ENCODE assay signal across 10 cellular contexts in genomic region chr14:23093993-23094665, GRCh38. TPM values are rescaled to one million over a fixed set of nuclear protein-coding genes. Genes with fewer than 3 reads are reported as not detected.
DNase-seq lines count a peak whose midpoint lies in the region; ATAC-seq and TF ChIP-seq lines count a peak whose summit lies in the region.
"Had no signal": no experiment of that assay in that cellular context is flagged by ENCODE, and none has a peak within 500 bp of the region (broad histone marks: within the 10 kb centered on the region; RNA-seq: fewer than 3 reads in every experiment).

No MANE protein-coding gene starts in this region.

- peaks cover 90% of the 10 kb centered on the region for H3K79me2 ChIP-seq in HCT116 (ENCODE audit: insufficient read depth, low read length)
- peaks cover 53% of the 10 kb centered on the region for H3K79me2 ChIP-seq in mesendoderm (ENCODE audit: control insufficient read depth, insufficient read depth, low read length)

- no peak overlapping the region for H2AK5ac ChIP-seq in mesendoderm (ENCODE audit: low read length)

- H4K20me1 ChIP-seq in HCT116 (ENCODE audit: insufficient read depth): peaks cover 6% of the 10 kb centered on the region; the same call in 1 of the 2 replicates

- H3K36me3 ChIP-seq in HCT116 (ENCODE audit: control insufficient read depth in 1 of 2, insufficient read depth in 2 of 2, low read length in 2 of 2): peaks cover 40 to 45% of the 10 kb centered on the region in 2 experiments
- H3K36me3 ChIP-seq in brain microvascular endothelial cell (replicated peaks): peaks cover 32% of the 10 kb centered on the region
- H3K36me3 ChIP-seq in mesendoderm (ENCODE audit: control insufficient read depth, insufficient read depth, low read length): peaks cover 11% of the 10 kb centered on the region

- TF ChIP-seq CTCF in AG09319 (IDR thresholded peaks at IDR 0.05; ENCODE audit: low read depth, low read length) (peak; percentile 32), HCT116 (IDR thresholded peaks at IDR 0.05 in 2 of 3, conservative IDR thresholded peaks at IDR 0.05 in 1 of 3; ENCODE audit: borderline replicate concordance in 1 of 3, insufficient read depth in 1 of 3, low read depth in 2 of 3, low read length in 2 of 3) (peak; percentile 19 to 27 (median 24); a peak in 3 of 6 replicates), brain microvascular endothelial cell (IDR thresholded peaks at IDR 0.05; ENCODE audit: low read depth, low read length, missing control alignments) (peak; percentile 60)

- RAD21 ChIA-PET in HCT116 (lab: Charles Lee; ENCODE audit: low non-redundant PET in 1 of 2, low total read pairs in 2 of 2, uncharacterized antibody in 2 of 2, unreplicated experiment in 2 of 2): interaction anchor here (0.6 to 1.6 kb wide), 5 partner anchors 22 to 113 kb away, joined by 3 to 5 read pairs (median 3); no protein-coding TSS in a partner anchor

- no TSS peak for BruUV-seq in HCT116 (replicated peaks; lab: Mats Ljungman, UMichigan)

- in situ Hi-C loops in brain microvascular endothelial cell (cut with HindIII; ENCODE audit: low pct_ligation_motif_present, low sequenced_read_pairs): no loop called here

- POLR2A ChIA-PET in HCT116 (lab: Charles Lee): interaction anchor here (0.8 to 2.2 kb wide), 21 partner anchors 9 to 1272 kb away, joined by 3 to 35 read pairs (median 7); partner anchors contain the start of genes AJUBA, BCL2L2, HAUS4 and HOMEZ

- intact Hi-C loops in HCT116 (cut with micrococcal nuclease): loop anchor here (2.0 kb wide), 1 partner anchor 25 kb away; no protein-coding TSS in a partner anchor

- H3K4me2 ChIP-seq in HCT116 (ENCODE audit: low read length) (peak overlapping the region; percentile 95), mesendoderm (ENCODE audit: low read length) (peak overlapping the region; percentile 75)

- no peak for ATAC-seq in HCT116
- ATAC-seq in stimulated activated naive CD8-positive, alpha-beta T cell treated with anti-CD3 and anti-CD28 coated beads, Interleukin-15, Interleukin-2, amounts not matched to agents 100 U/mL and 50 U/mL, for 24 hours: no peak

- H2BK5ac ChIP-seq in mesendoderm (ENCODE audit: low read length): no peak overlapping the region

- H3K4me1 ChIP-seq in HCT116 (ENCODE audit: control insufficient read depth in 1 of 2, insufficient read depth in 2 of 2, low read length in 2 of 2) (peaks cover 6 to 12% of the 10 kb centered on the region in 2 experiments; a peak in 2 of 4 replicates), mesendoderm (ENCODE audit: control insufficient read depth, low read depth, low read length) (peaks cover 9% of the 10 kb centered on the region)

- no peak overlapping the region for H3K18ac ChIP-seq in mesendoderm (ENCODE audit: low read length)

- H3K4ac ChIP-seq in mesendoderm (ENCODE audit: low read depth, low read length): no peak overlapping the region

- CTCF ChIA-PET in HCT116 (lab: Charles Lee): interaction anchor here (0.7 to 3.0 kb wide), 14 partner anchors 8 to 242 kb away, joined by 3 to 64 read pairs (median 6); partner anchors contain the start of genes CDH24 and PRMT5

- peaks cover 16% of the 10 kb centered on the region for H3K79me1 ChIP-seq in mesendoderm (ENCODE audit: low read length)

- H3K9me2 ChIP-seq in HCT116 (ENCODE audit: insufficient read depth): no peaks in the 10 kb centered on the region

- WGBS in mesendoderm (ENCODE audit: extremely low coverage, insufficient coverage, low lambda C conversion rate): 100% methylated on average over 3 of the region's 14 CpGs

- H3K27me3 ChIP-seq in HCT116 (ENCODE audit: insufficient read depth, low read length) (no peaks in the 10 kb centered on the region), brain microvascular endothelial cell (replicated peaks) (no peaks in the 10 kb centered on the region), mesendoderm (ENCODE audit: insufficient read depth, low read length, poor library complexity) (no peaks in the 10 kb centered on the region)

- no peak overlapping the region for H2BK120ac ChIP-seq in mesendoderm (ENCODE audit: low read depth, low read length)

- H3K23ac ChIP-seq in mesendoderm (ENCODE audit: low read length): no peak overlapping the region

- no peak overlapping the region for H2BK15ac ChIP-seq in mesendoderm (replicated peaks; ENCODE audit: low read depth)

- H3K9me3 ChIP-seq in HCT116 (ENCODE audit: control insufficient read depth in 1 of 2, insufficient read depth in 1 of 2, low read depth in 1 of 2, low read length in 2 of 2): no peaks in the 10 kb centered on the region

- H3K4me3 ChIP-seq in HCT116 (replicated peaks in 1 of 2; ENCODE audit: low read depth in 1 of 2, low read length in 2 of 2) (peak overlapping the region; percentile 90 to 96), brain microvascular endothelial cell (ENCODE audit: low read depth, low read length) (peak overlapping the region; percentile 100), mesendoderm (ENCODE audit: low read length) (peak overlapping the region; percentile 94)

- no peak overlapping the region for H4K8ac ChIP-seq in mesendoderm (ENCODE audit: low read depth, low read length)

- no peak for TF ChIP-seq POLR2A in HCT116 (IDR thresholded peaks at IDR 0.05; ENCODE audit: borderline replicate concordance, extremely low read depth, insufficient read depth, insufficient read length)

- H4K5ac ChIP-seq in mesendoderm (ENCODE audit: low read length): no peak overlapping the region

- DNase-seq in AG09319 (ENCODE audit: extremely low read depth, low read depth) (no peak), HCT116 (ENCODE audit: low read depth, low spot score) (no peak), brain microvascular endothelial cell (no peak), mesendoderm (peak; percentile 19), cerebellar cortex (ENCODE audit: low spot score) (no peak), NCI-H510A treated with DMSO at 0.1 percent for 48 hours (lab: John Stamatoyannopoulos, UW) (no peak), HT-29 (ENCODE audit: low spot score) (no peak)
- no peak for DNase-seq in stimulated activated naive CD8-positive, alpha-beta T cell treated with anti-CD3 and anti-CD28 coated beads, Interleukin-15, Interleukin-2, amounts not matched to agents 100 U/mL and 50 U/mL, for 24 hours

- H2AFZ ChIP-seq in HCT116 (ENCODE audit: low read depth, low read length, poor library complexity, severe bottlenecking): no peak overlapping the region

- TF ChIP-seq RAD21 in HCT116 (IDR thresholded peaks at IDR 0.05; ENCODE audit: low read depth): no peak

- H3K9ac ChIP-seq in HCT116 (ENCODE audit: low read length) (peak overlapping the region; percentile 94), mesendoderm (ENCODE audit: low read length) (peak overlapping the region; percentile 99)

- H3K27ac ChIP-seq in HCT116 (ENCODE audit: low read depth, low read length): peak overlapping the region; percentile 87
- peak overlapping the region; percentile 97 for H3K27ac ChIP-seq in brain microvascular endothelial cell
- H3K27ac ChIP-seq in mesendoderm (ENCODE audit: low read depth, low read length): peak overlapping the region; percentile 94

- peak overlapping the region; percentile 100 for H3K56ac ChIP-seq in mesendoderm (ENCODE audit: low read length)

TF ChIP-seq in HCT116, 20 proteins besides CTCF, POLR2A, EP300 and RAD21:
- no peak for TF ChIP-seq ELF1 (IDR thresholded peaks at IDR 0.05; ENCODE audit: borderline replicate concordance, low read depth)
- TF ChIP-seq ZFX (IDR thresholded peaks at IDR 0.05): no peak
- TF ChIP-seq SP1 (IDR thresholded peaks at IDR 0.05; ENCODE audit: low read depth): no peak
- no peak for TF ChIP-seq CEBPB (IDR thresholded peaks at IDR 0.05; ENCODE audit: low read depth)

RNA-seq across cellular contexts. Expression of gene ACIN1, which starts 0.8 kb away (rescaled TPM):
- 179 TPM for total RNA-seq in HCT116 (2021; ENCODE audit: unreplicated experiment)
- polyA plus RNA-seq in HCT116 (2012): 96.6 and 113 TPM in 2 replicates
- 212 TPM for polyA plus RNA-seq in mesendoderm (2013, experiment 1 of 2)
- polyA plus RNA-seq in mesendoderm (2013, experiment 2 of 2): 206 TPM
- 59.1 and 64.4 TPM in 2 replicates for total RNA-seq in HT-29 (2014; rRNA removed; shearing (Covaris generic))

RNA-seq across cellular contexts. Expression of gene C14orf119, which starts 1.2 kb away (rescaled TPM):
- total RNA-seq in HCT116 (2021; ENCODE audit: unreplicated experiment): 46.8 TPM
- polyA plus RNA-seq in HCT116 (2012): 46.4 and 55.3 TPM in 2 replicates
- 37.0 TPM for polyA plus RNA-seq in mesendoderm (2013, experiment 1 of 2)
- 35.2 TPM for polyA plus RNA-seq in mesendoderm (2013, experiment 2 of 2)
- total RNA-seq in HT-29 (2014; rRNA removed; shearing (Covaris generic)): 31.4 and 36.3 TPM in 2 replicates

RNA-seq across cellular contexts. Expression of gene CIROP, which starts 10.7 kb away (rescaled TPM):
- total RNA-seq in HCT116 (2021; ENCODE audit: unreplicated experiment): not detected
- polyA plus RNA-seq in HCT116 (2012): not detected in 2 replicates
- 0.04 TPM for polyA plus RNA-seq in mesendoderm (2013, experiment 1 of 2)
- 0.06 TPM for polyA plus RNA-seq in mesendoderm (2013, experiment 2 of 2)
- total RNA-seq in HT-29 (2014; rRNA removed; shearing (Covaris generic)): not detected in 2 replicates
- total RNA-seq: naive thymus-derived CD8-positive, alpha-beta T cell; T-helper 1 cell treated with Interleukin-12 subunit alpha and Interleukin-12 subunit beta and Interleukin-4 antibody, amounts not matched to agents 30 ng/mL and 1 ng/mL, for 36 hours had no signal
- polyA plus RNA-seq: naive thymus-derived CD8-positive, alpha-beta T cell had no signal

RNA-seq across cellular contexts. Expression of gene CEBPE, which starts 24.9 kb away (rescaled TPM):
- not detected for total RNA-seq in HCT116 (2021; ENCODE audit: unreplicated experiment)
- not detected in 2 replicates for polyA plus RNA-seq in HCT116 (2012)
- 0.04 TPM for polyA plus RNA-seq in mesendoderm (2013, experiment 1 of 2)
- polyA plus RNA-seq in mesendoderm (2013, experiment 2 of 2): 0.07 TPM
- total RNA-seq in HT-29 (2014; rRNA removed; shearing (Covaris generic)): not detected in 2 replicates

RNA-seq across cellular contexts. Expression of gene CDH24, which starts 36.8 kb away (rescaled TPM):
- 19.3 TPM for total RNA-seq in HCT116 (2021; ENCODE audit: unreplicated experiment)
- 10.7 and 11.9 TPM in 2 replicates for polyA plus RNA-seq in HCT116 (2012)
- 11.2 TPM for polyA plus RNA-seq in mesendoderm (2013, experiment 1 of 2)
- 10.8 TPM for polyA plus RNA-seq in mesendoderm (2013, experiment 2 of 2)
- total RNA-seq in HT-29 (2014; rRNA removed; shearing (Covaris generic)): 11.4 and 15.0 TPM in 2 replicates
